29 cellular contexts compared by ENCODE assay signal in the genomic region with DNA sequence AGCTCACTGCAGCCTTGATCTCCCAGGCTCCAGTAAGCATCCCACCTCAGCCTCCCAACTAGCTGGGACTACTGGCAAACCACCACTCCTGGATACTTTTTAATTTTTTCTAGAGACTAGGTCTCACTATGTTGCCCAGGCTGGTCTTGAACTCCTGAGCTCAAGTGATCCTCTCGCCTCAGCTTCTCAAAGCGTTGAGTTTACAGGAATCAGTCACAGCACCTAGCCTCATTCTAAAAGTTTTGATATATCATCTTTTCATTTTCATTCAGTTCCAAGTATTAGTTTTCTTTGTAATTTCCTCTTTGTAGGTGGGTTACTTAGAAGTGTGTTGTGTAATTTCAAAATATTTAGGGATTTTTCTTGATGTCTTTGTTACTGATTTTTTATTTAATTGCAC. TPM values are rescaled to one million over a fixed set of nuclear protein-coding genes. Genes with fewer than 3 reads are reported as not detected.
A peak's percentile ranks its signal among the peaks of the same experiment; 100 is the strongest.
DNase-seq lines count a peak whose midpoint lies in the region; ATAC-seq and TF ChIP-seq lines count a peak whose summit lies in the region.
"Had no signal": no experiment of that assay in that cellular context is flagged by ENCODE, and none has a peak within 500 bp of the region (broad histone marks: within the 10 kb centered on the region; RNA-seq: fewer than 3 reads in every experiment).

No MANE protein-coding gene starts in this region.

- intact Hi-C loops in activated CD8-positive, alpha-beta T cell treated with anti-CD3 and anti-CD28 coated beads for 36 hours (cut with micrococcal nuclease), result no loop called here
- intact Hi-C loops in CD4-positive, alpha-beta memory T cell (cut with micrococcal nuclease), result no loop called here
- intact Hi-C loops in activated CD4-positive, alpha-beta memory T cell treated with anti-CD3 and anti-CD28 coated beads for 36 hours (cut with micrococcal nuclease), result loop anchor here (10.0 kb wide), 3 partner anchors 254 to 714 kb away; partner anchors contain the start of genes CALCOCO1 and TESPA1

- H3K27me3 Mint-ChIP-seq in activated CD8-positive, alpha-beta T cell treated with anti-CD3 and anti-CD28 coated beads for 36 hours, result no peaks in the 10 kb centered on the region
- H3K27me3 Mint-ChIP-seq in activated CD8-positive, alpha-beta T cell treated with anti-CD3 and anti-CD28 coated beads, Interleukin-2, amount 10 ng/mL, durations not matched to agents 7 days and 5 days (ENCODE audit: low read depth), result no peaks in the 10 kb centered on the region
- H3K27me3 Mint-ChIP-seq in CD4-positive, alpha-beta memory T cell, result no peaks in the 10 kb centered on the region
- H3K27me3 Mint-ChIP-seq in activated CD4-positive, alpha-beta memory T cell treated with anti-CD3 and anti-CD28 coated beads for 36 hours, result no peaks in the 10 kb centered on the region
- H3K27me3 Mint-ChIP-seq in mesothelial cell of epicardium (ENCODE audit: low read depth), result no peaks in the 10 kb centered on the region
- H3K27me3 Mint-ChIP-seq: activated CD4-positive, alpha-beta T cell treated with anti-CD3 and anti-CD28 coated beads, Interleukin-2, amount 10 ng/mL, durations not matched to agents 7 days and 5 days had no signal

- peaks cover 47% of the 10 kb centered on the region for H3K4me1 Mint-ChIP-seq in activated CD8-positive, alpha-beta T cell treated with anti-CD3 and anti-CD28 coated beads for 36 hours (ENCODE audit: low read depth)
- peaks cover 20% of the 10 kb centered on the region for H3K4me1 Mint-ChIP-seq in activated CD8-positive, alpha-beta T cell treated with anti-CD3 and anti-CD28 coated beads, Interleukin-2, amount 10 ng/mL, durations not matched to agents 7 days and 5 days (ENCODE audit: low read depth)
- peaks cover 16 to 34% (median 25%) of the 10 kb centered on the region in 4 donors for H3K4me1 Mint-ChIP-seq in CD4-positive, alpha-beta memory T cell
- H3K4me1 Mint-ChIP-seq in activated CD4-positive, alpha-beta memory T cell treated with anti-CD3 and anti-CD28 coated beads for 36 hours (ENCODE audit: low read depth), result peaks cover 63% of the 10 kb centered on the region
- H3K4me1 Mint-ChIP-seq in mesothelial cell of epicardium, result peaks cover 36% of the 10 kb centered on the region

- H3K4me3 ChIP-seq in CD4-positive, alpha-beta memory T cell (ENCODE audit: low read length in 2 of 2), result no peak overlapping the region
- H3K4me3 ChIP-seq: ascending aorta, cardiac muscle cell, esophagus squamous epithelium, heart right ventricle, lung, right lobe of liver, uterus had no signal

- no peaks in the 10 kb centered on the region for H3K9me3 Mint-ChIP-seq in activated CD8-positive, alpha-beta T cell treated with anti-CD3 and anti-CD28 coated beads for 36 hours
- H3K9me3 Mint-ChIP-seq in activated CD8-positive, alpha-beta T cell treated with anti-CD3 and anti-CD28 coated beads, Interleukin-2, amount 10 ng/mL, durations not matched to agents 7 days and 5 days (ENCODE audit: insufficient read depth), result no peaks in the 10 kb centered on the region
- no peaks in the 10 kb centered on the region for H3K9me3 Mint-ChIP-seq in CD4-positive, alpha-beta memory T cell
- no peaks in the 10 kb centered on the region for H3K9me3 Mint-ChIP-seq in activated CD4-positive, alpha-beta memory T cell treated with anti-CD3 and anti-CD28 coated beads for 36 hours
- no peaks in the 10 kb centered on the region for H3K9me3 Mint-ChIP-seq in mesothelial cell of epicardium
- H3K9me3 Mint-ChIP-seq: activated CD4-positive, alpha-beta T cell treated with anti-CD3 and anti-CD28 coated beads, Interleukin-2, amount 10 ng/mL, durations not matched to agents 7 days and 5 days; endodermal cell; T-helper 1 cell treated with Interleukin-12 subunit alpha and Interleukin-12 subunit beta and Interleukin-4 antibody, amounts not matched to agents 30 μg/mL and 1 μg/mL, for 36 hours had no signal

- peak; percentile 56 for ATAC-seq in activated CD8-positive, alpha-beta T cell treated with anti-CD3 and anti-CD28 coated beads for 36 hours
- ATAC-seq in activated CD8-positive, alpha-beta T cell treated with anti-CD3 and anti-CD28 coated beads, Interleukin-2, amount 10 ng/mL, durations not matched to agents 7 days and 5 days, result no peak
- ATAC-seq in HG02678 (IDR thresholded peaks at IDR 0.05; ENCODE audit: unreplicated experiment), result no peak
- ATAC-seq: heart right ventricle, right lobe of liver had no signal

- no peak overlapping the region for H3K27ac ChIP-seq in CD4-positive, alpha-beta memory T cell (ENCODE audit: low read depth, low read length)
- H3K27ac ChIP-seq: ascending aorta, cardiac muscle cell, esophagus squamous epithelium, heart right ventricle, right lobe of liver, uterus had no signal

- H3K4me1 ChIP-seq in CD4-positive, alpha-beta memory T cell (ENCODE audit: insufficient read depth, low read length), result peaks cover 11% of the 10 kb centered on the region
- H3K4me1 ChIP-seq: ascending aorta, esophagus squamous epithelium, right lobe of liver, uterus had no signal

- no peak for DNase-seq in activated CD8-positive, alpha-beta T cell treated with anti-CD3 and anti-CD28 coated beads for 36 hours
- no peak for DNase-seq in activated CD8-positive, alpha-beta T cell treated with anti-CD3 and anti-CD28 coated beads, Interleukin-2, amount 10 ng/mL, durations not matched to agents 7 days and 5 days
- no peak for DNase-seq in CD4-positive, alpha-beta memory T cell
- DNase-seq in activated CD4-positive, alpha-beta memory T cell treated with anti-CD3 and anti-CD28 coated beads for 36 hours, result peak; percentile 57
- DNase-seq in mesothelial cell of epicardium (ENCODE audit: low spot score in 2 of 2, unreplicated experiment in 2 of 2), result no peak
- no peak for DNase-seq in medulla oblongata (ENCODE audit: extremely low spot score)
- no peak for DNase-seq in NCI-H1092 (lab: John Stamatoyannopoulos, UW)
- DNase-seq: activated CD4-positive, alpha-beta T cell treated with anti-CD3 and anti-CD28 coated beads, Interleukin-2, amount 10 ng/mL, durations not matched to agents 7 days and 5 days; activated CD8-positive, alpha-beta memory T cell treated with anti-CD3 and anti-CD28 coated beads, Interleukin-2, amount 50 U/mL, for 48 hours; activated gamma-delta T cell treated with Interleukin-2 at 50 U/mL for 16 hours; endodermal cell; esophagus squamous epithelium; foreskin melanocyte; heart right ventricle; Karpas-422; NCI-H1436; NCI-H2081 treated with DMSO at 0.1 percent for 48 hours; NCI-H226; NCI-H774; right lobe of liver; stimulated activated CD4-positive, alpha-beta T cell treated with anti-CD3 and anti-CD28 coated beads, Interleukin-12 subunit alpha, Interleukin-12 subunit beta, amount 100 ng/mL, for 4 hours; stimulated activated CD4-positive, alpha-beta T cell treated with anti-CD3 and anti-CD28 coated beads, Interleukin-4, amount 100 ng/mL, for 4 hours; stimulated activated naive CD4-positive, alpha-beta T cell; uterus had no signal

- CTCF ChIA-PET in activated CD8-positive, alpha-beta T cell treated with anti-CD3 and anti-CD28 coated beads for 36 hours (lab: Charles Lee), result interaction anchor here (1.1 to 1.8 kb wide), 4 partner anchors 10 to 109 kb away, joined by 3 to 5 read pairs (median 4); partner anchors contain the start of genes CBX5 and HNRNPA1
- CTCF ChIA-PET in activated CD8-positive, alpha-beta T cell treated with anti-CD3 and anti-CD28 coated beads, Interleukin-2, amount 10 ng/mL, durations not matched to agents 7 days and 5 days (lab: Charles Lee), result interaction anchor here (0.7 to 2.1 kb wide), 2 partner anchors 19 to 55 kb away, joined by 3 to 5 read pairs; no protein-coding TSS in a partner anchor
- CTCF ChIA-PET in CD4-positive, alpha-beta memory T cell (lab: Charles Lee; ENCODE audit: partially characterized antibody), result interaction anchor here (0.7 to 1.8 kb wide), 3 partner anchors 19 to 98 kb away, joined by 4 to 5 read pairs (median 5); no protein-coding TSS in a partner anchor
- CTCF ChIA-PET in activated CD4-positive, alpha-beta memory T cell treated with anti-CD3 and anti-CD28 coated beads for 36 hours (lab: Charles Lee), result interaction anchor here (0.8 to 1.7 kb wide), 5 partner anchors 10 to 98 kb away, joined by 3 to 10 read pairs (median 3); partner anchors contain the start of genes CBX5 and HNRNPA1

- no peak overlapping the region for H3K4me3 Mint-ChIP-seq in activated CD8-positive, alpha-beta T cell treated with anti-CD3 and anti-CD28 coated beads for 36 hours
- no peak overlapping the region for H3K4me3 Mint-ChIP-seq in activated CD8-positive, alpha-beta T cell treated with anti-CD3 and anti-CD28 coated beads, Interleukin-2, amount 10 ng/mL, durations not matched to agents 7 days and 5 days
- no peak overlapping the region for H3K4me3 Mint-ChIP-seq in CD4-positive, alpha-beta memory T cell
- peak overlapping the region; percentile 32 for H3K4me3 Mint-ChIP-seq in activated CD4-positive, alpha-beta memory T cell treated with anti-CD3 and anti-CD28 coated beads for 36 hours
- no peak overlapping the region for H3K4me3 Mint-ChIP-seq in mesothelial cell of epicardium
- H3K4me3 Mint-ChIP-seq: activated CD4-positive, alpha-beta T cell treated with anti-CD3 and anti-CD28 coated beads, Interleukin-2, amount 10 ng/mL, durations not matched to agents 7 days and 5 days; endodermal cell; T-helper 1 cell treated with Interleukin-12 subunit alpha and Interleukin-12 subunit beta and Interleukin-4 antibody, amounts not matched to agents 30 μg/mL and 1 μg/mL, for 36 hours had no signal

- TF ChIP-seq CTCF in activated CD8-positive, alpha-beta T cell treated with anti-CD3 and anti-CD28 coated beads for 36 hours (IDR thresholded peaks at IDR 0.05), result no peak
- no peak for TF ChIP-seq CTCF in mesothelial cell of epicardium (IDR thresholded peaks at IDR 0.05; ENCODE audit: unreplicated experiment)

- H3K9me3 ChIP-seq in CD4-positive, alpha-beta memory T cell (ENCODE audit: control insufficient read depth in 1 of 2, low read length in 2 of 2), result no peaks in the 10 kb centered on the region
- H3K9me3 ChIP-seq: ascending aorta, esophagus squamous epithelium, heart right ventricle, right lobe of liver, uterus had no signal

- H3K36me3 ChIP-seq in CD4-positive, alpha-beta memory T cell (ENCODE audit: insufficient read depth, low read length), result no peaks in the 10 kb centered on the region
- H3K36me3 ChIP-seq: right lobe of liver, uterus had no signal

- POLR2A ChIA-PET in activated CD8-positive, alpha-beta T cell treated with anti-CD3 and anti-CD28 coated beads for 36 hours (lab: Charles Lee), result interaction anchor here (0.5 to 2.2 kb wide), 4 partner anchors 10 to 18 kb away, joined by 3 to 7 read pairs (median 4); partner anchors contain the start of gene HNRNPA1
- POLR2A ChIA-PET in activated CD8-positive, alpha-beta T cell treated with anti-CD3 and anti-CD28 coated beads, Interleukin-2, amount 10 ng/mL, durations not matched to agents 7 days and 5 days (lab: Charles Lee), result interaction anchor here (1.0 kb wide), 2 partner anchors 10 to 11 kb away, joined by 3 read pairs; partner anchors contain the start of genes CBX5 and HNRNPA1
- POLR2A ChIA-PET in CD4-positive, alpha-beta memory T cell (lab: Charles Lee; ENCODE audit: partially characterized antibody), result interaction anchor here (1.4 to 1.5 kb wide), 2 partner anchors 10 to 16 kb away, joined by 3 to 5 read pairs; partner anchors contain the start of genes CBX5 and HNRNPA1
- POLR2A ChIA-PET in activated CD4-positive, alpha-beta memory T cell treated with anti-CD3 and anti-CD28 coated beads for 36 hours (lab: Charles Lee), result interaction anchor here (0.6 to 3.6 kb wide), 8 partner anchors 10 to 65 kb away, joined by 3 to 15 read pairs (median 4); partner anchors contain the start of genes CBX5 and HNRNPA1

- peaks cover 32% of the 10 kb centered on the region for H3K36me3 Mint-ChIP-seq in activated CD8-positive, alpha-beta T cell treated with anti-CD3 and anti-CD28 coated beads for 36 hours (ENCODE audit: low read depth)
- peaks cover 50% of the 10 kb centered on the region for H3K36me3 Mint-ChIP-seq in activated CD8-positive, alpha-beta T cell treated with anti-CD3 and anti-CD28 coated beads, Interleukin-2, amount 10 ng/mL, durations not matched to agents 7 days and 5 days (ENCODE audit: low read depth)
- peaks cover 13 to 15% of the 10 kb centered on the region in 2 donors for H3K36me3 Mint-ChIP-seq in CD4-positive, alpha-beta memory T cell
- peaks cover 30% of the 10 kb centered on the region for H3K36me3 Mint-ChIP-seq in activated CD4-positive, alpha-beta memory T cell treated with anti-CD3 and anti-CD28 coated beads for 36 hours
- H3K36me3 Mint-ChIP-seq in mesothelial cell of epicardium, result peaks cover 18% of the 10 kb centered on the region

- no peaks in the 10 kb centered on the region for H3K27me3 ChIP-seq in CD4-positive, alpha-beta memory T cell (ENCODE audit: insufficient read depth, low read length)
- H3K27me3 ChIP-seq: ascending aorta, cardiac muscle cell, esophagus squamous epithelium, heart right ventricle, right lobe of liver, uterus had no signal

- H3K27ac Mint-ChIP-seq in activated CD8-positive, alpha-beta T cell treated with anti-CD3 and anti-CD28 coated beads for 36 hours, result peak overlapping the region; percentile 68
- no peak overlapping the region for H3K27ac Mint-ChIP-seq in activated CD8-positive, alpha-beta T cell treated with anti-CD3 and anti-CD28 coated beads, Interleukin-2, amount 10 ng/mL, durations not matched to agents 7 days and 5 days
- H3K27ac Mint-ChIP-seq in CD4-positive, alpha-beta memory T cell, result peak overlapping the region in 5 of 7 donors; percentile 7 to 70 (median 42)
- H3K27ac Mint-ChIP-seq in activated CD4-positive, alpha-beta memory T cell treated with anti-CD3 and anti-CD28 coated beads for 36 hours, result peak overlapping the region; percentile 80
- peak overlapping the region; percentile 16 for H3K27ac Mint-ChIP-seq in mesothelial cell of epicardium
- H3K27ac Mint-ChIP-seq: activated CD4-positive, alpha-beta T cell treated with anti-CD3 and anti-CD28 coated beads, Interleukin-2, amount 10 ng/mL, durations not matched to agents 7 days and 5 days; T-helper 1 cell treated with Interleukin-12 subunit alpha and Interleukin-12 subunit beta and Interleukin-4 antibody, amounts not matched to agents 30 μg/mL and 1 μg/mL, for 36 hours had no signal

RNA-seq across cellular contexts. Expression of gene CBX5, which starts 9.6 kb away (rescaled TPM):
- 100 to 1,000 TPM; 125 to 128 TPM for total RNA-seq in activated CD8-positive, alpha-beta T cell treated with anti-CD3 and anti-CD28 coated beads for 36 hours
- total RNA-seq in activated CD8-positive, alpha-beta T cell treated with anti-CD3 and anti-CD28 coated beads, Interleukin-2, amount 10 ng/mL, durations not matched to agents 7 days and 5 days, result 100 to 1,000 TPM; 145 to 148 TPM
- total RNA-seq in CD4-positive, alpha-beta memory T cell, result 10 to 100 TPM; 71.0 to 76.3 TPM
- polyA plus RNA-seq in CD4-positive, alpha-beta memory T cell, result 10 to 100 TPM; 13.3 to 19.2 TPM
- 100 to 1,000 TPM; 132 to 138 TPM for total RNA-seq in activated CD4-positive, alpha-beta memory T cell treated with anti-CD3 and anti-CD28 coated beads for 36 hours
- total RNA-seq in mesothelial cell of epicardium, result 209 to 219 TPM (median 217 TPM) in 3 replicates

RNA-seq across cellular contexts. Expression of gene HNRNPA1, which starts 10.2 kb away (rescaled TPM):
- 1,000 to 10,000 TPM; 2,224 to 2,338 TPM for total RNA-seq in activated CD8-positive, alpha-beta T cell treated with anti-CD3 and anti-CD28 coated beads for 36 hours
- total RNA-seq in activated CD8-positive, alpha-beta T cell treated with anti-CD3 and anti-CD28 coated beads, Interleukin-2, amount 10 ng/mL, durations not matched to agents 7 days and 5 days, result 1,000 to 10,000 TPM; 1,520 to 1,553 TPM
- 1,000 to 10,000 TPM in 1 of 2 experiments, 100 to 1,000 TPM in 1; 986 to 1,061 TPM for total RNA-seq in CD4-positive, alpha-beta memory T cell
- 100 to 1,000 TPM; 756 to 958 TPM for polyA plus RNA-seq in CD4-positive, alpha-beta memory T cell
- total RNA-seq in activated CD4-positive, alpha-beta memory T cell treated with anti-CD3 and anti-CD28 coated beads for 36 hours, result 1,000 to 10,000 TPM; 2,070 to 2,080 TPM
- total RNA-seq in mesothelial cell of epicardium, result 2,201 to 2,231 TPM (median 2,205 TPM) in 3 replicates

RNA-seq across cellular contexts. Expression of gene NFE2, which starts 30.5 kb away (rescaled TPM):
- total RNA-seq in activated CD8-positive, alpha-beta T cell treated with anti-CD3 and anti-CD28 coated beads for 36 hours, result not detected
- total RNA-seq in activated CD8-positive, alpha-beta T cell treated with anti-CD3 and anti-CD28 coated beads, Interleukin-2, amount 10 ng/mL, durations not matched to agents 7 days and 5 days, result not detected
- total RNA-seq in CD4-positive, alpha-beta memory T cell, result not detected
- polyA plus RNA-seq in CD4-positive, alpha-beta memory T cell, result under 1 TPM in 1 of 2 donors, not detected in 1; 0.25 TPM
- total RNA-seq in activated CD4-positive, alpha-beta memory T cell treated with anti-CD3 and anti-CD28 coated beads for 36 hours, result not detected
- total RNA-seq in mesothelial cell of epicardium, result 0.45 to 0.75 TPM (median 0.47 TPM) in 3 replicates
- total RNA-seq: activated CD4-positive, alpha-beta T cell treated with anti-CD3 and anti-CD28 coated beads, Interleukin-2, amount 10 ng/mL, durations not matched to agents 7 days and 5 days; ascending aorta had no signal

RNA-seq across cellular contexts. Expression of gene COPZ1, which starts 54.6 kb away (rescaled TPM):
- total RNA-seq in activated CD8-positive, alpha-beta T cell treated with anti-CD3 and anti-CD28 coated beads for 36 hours, result 10 to 100 TPM; 75.8 to 78.4 TPM
- 100 to 1,000 TPM; 105 to 112 TPM for total RNA-seq in activated CD8-positive, alpha-beta T cell treated with anti-CD3 and anti-CD28 coated beads, Interleukin-2, amount 10 ng/mL, durations not matched to agents 7 days and 5 days
- total RNA-seq in CD4-positive, alpha-beta memory T cell, result 10 to 100 TPM; 81.6 to 92.0 TPM
- 100 to 1,000 TPM; 149 to 200 TPM for polyA plus RNA-seq in CD4-positive, alpha-beta memory T cell
- total RNA-seq in activated CD4-positive, alpha-beta memory T cell treated with anti-CD3 and anti-CD28 coated beads for 36 hours, result 100 to 1,000 TPM in 1 of 2 experiments, 10 to 100 TPM in 1; 99.0 to 110 TPM
- 137 to 145 TPM (median 143 TPM) in 3 replicates for total RNA-seq in mesothelial cell of epicardium
